9 cellular contexts compared by ENCODE assay signal in genomic region chr21:15004721-15005370, GRCh38. TPM values are rescaled to one million over a fixed set of nuclear protein-coding genes. Genes with fewer than 3 reads are reported as not detected.
A peak's percentile ranks its signal among the peaks of the same experiment; 100 is the strongest.
DNase-seq lines count a peak whose midpoint lies in the region; ATAC-seq lines count a peak whose summit lies in the region.
"Had no signal": no experiment of that assay in that cellular context is flagged by ENCODE, and none has a peak within 500 bp of the region (broad histone marks: within the 10 kb centered on the region; RNA-seq: fewer than 3 reads in every experiment).

No MANE protein-coding gene starts in this region.

- H3K4me1 ChIP-seq in right cardiac atrium (ENCODE audit: control insufficient read depth, insufficient read depth, low read length) (peaks cover 9% of the 10 kb centered on the region), mesodermal cell (ENCODE audit: control insufficient read depth, insufficient read depth, low read length, poor library complexity, severe bottlenecking) (peaks cover 13% of the 10 kb centered on the region)

- H3K4me1 Mint-ChIP-seq in activated naive CD8-positive, alpha-beta T cell treated with anti-CD3 and anti-CD28 coated beads, Interleukin-2, amount 10 ng/mL, durations not matched to agents 7 days and 5 days, result peaks cover 34% of the 10 kb centered on the region

- DNase-seq in right cardiac atrium, result no peak
- no peak for DNase-seq in left cardiac atrium
- no peak for DNase-seq in activated naive CD8-positive, alpha-beta T cell treated with anti-CD3 and anti-CD28 coated beads, Interleukin-2, amount 10 ng/mL, durations not matched to agents 7 days and 5 days
- DNase-seq in stimulated activated CD4-positive, alpha-beta T cell treated with anti-CD3 and anti-CD28 coated beads, Interleukin-4, amount 100 ng/mL, for 4 hours, result no peak
- no peak for DNase-seq in DMS114 treated with DMSO at 0.1 percent for 48 hours (lab: John Stamatoyannopoulos, UW; ENCODE audit: unreplicated experiment)
- no peak for DNase-seq in NCI-H526 treated with DMSO at 0.1 percent for 48 hours (lab: John Stamatoyannopoulos, UW)

- peak overlapping the region; percentile 60 for H3K4me3 Mint-ChIP-seq in activated naive CD8-positive, alpha-beta T cell treated with anti-CD3 and anti-CD28 coated beads, Interleukin-2, amount 10 ng/mL, durations not matched to agents 7 days and 5 days

- no peaks in the 10 kb centered on the region for H3K27me3 Mint-ChIP-seq in activated naive CD8-positive, alpha-beta T cell treated with anti-CD3 and anti-CD28 coated beads, Interleukin-2, amount 10 ng/mL, durations not matched to agents 7 days and 5 days

- H3K9me3 ChIP-seq in right cardiac atrium (ENCODE audit: control insufficient read depth, low read length), result no peaks in the 10 kb centered on the region
- no peaks in the 10 kb centered on the region for H3K9me3 ChIP-seq in mesodermal cell (ENCODE audit: control insufficient read depth, low read length)

- peaks cover 14% of the 10 kb centered on the region for H3K36me3 Mint-ChIP-seq in activated naive CD8-positive, alpha-beta T cell treated with anti-CD3 and anti-CD28 coated beads, Interleukin-2, amount 10 ng/mL, durations not matched to agents 7 days and 5 days

- intact Hi-C loops in right cardiac atrium (cut with DNase I), result no loop called here
- intact Hi-C loops in left cardiac atrium (cut with DNase I), result no loop called here

- peaks cover 9% of the 10 kb centered on the region for H3K36me3 ChIP-seq in mesodermal cell (ENCODE audit: control insufficient read depth, insufficient read depth, low read length)

- POLR2A ChIA-PET in activated naive CD8-positive, alpha-beta T cell treated with anti-CD3 and anti-CD28 coated beads, Interleukin-2, amount 10 ng/mL, durations not matched to agents 7 days and 5 days (lab: Charles Lee), result interaction anchor here (0.6 to 1.6 kb wide), 2 partner anchors 60 to 61 kb away, joined by 5 to 8 read pairs; partner anchors contain the start of gene NRIP1

- H3K27ac Mint-ChIP-seq in activated naive CD8-positive, alpha-beta T cell treated with anti-CD3 and anti-CD28 coated beads, Interleukin-2, amount 10 ng/mL, durations not matched to agents 7 days and 5 days, result peak overlapping the region; percentile 88

- WGBS in right cardiac atrium, result 49% methylated on average over 2 of the region's 2 CpGs
- no CpG with 5 or more reads among the region's 2 CpGs for whole genome bisulfite sequencing in mesodermal cell (ENCODE audit: insufficient coverage in 2 of 2), 2 experiments

- no peaks in the 10 kb centered on the region for H3K9me3 Mint-ChIP-seq in activated naive CD8-positive, alpha-beta T cell treated with anti-CD3 and anti-CD28 coated beads, Interleukin-2, amount 10 ng/mL, durations not matched to agents 7 days and 5 days

- H3K27me3 ChIP-seq in right cardiac atrium (ENCODE audit: control insufficient read depth, insufficient read depth), result no peaks in the 10 kb centered on the region

- no peak overlapping the region for H3K27ac ChIP-seq in right cardiac atrium (ENCODE audit: low read length)
- H3K27ac ChIP-seq in mesodermal cell (ENCODE audit: low read depth, low read length, severe bottlenecking), result peak overlapping the region; percentile 19

- ATAC-seq in right cardiac atrium (no peak), left cardiac atrium (no peak), HG02642 (IDR thresholded peaks at IDR 0.05; ENCODE audit: poor library complexity, unreplicated experiment) (no peak)
- ATAC-seq in activated naive CD8-positive, alpha-beta T cell treated with anti-CD3 and anti-CD28 coated beads, Interleukin-2, amount 10 ng/mL, durations not matched to agents 7 days and 5 days (ENCODE audit: low read depth), result peak; percentile 29
- ATAC-seq: HCT116 had no signal

- H3K4me3 ChIP-seq in right cardiac atrium (ENCODE audit: low read length), result peak overlapping the region; percentile 34
- no peak overlapping the region for H3K4me3 ChIP-seq in mesodermal cell (ENCODE audit: extremely low read depth, insufficient read depth, low read length, poor library complexity, severe bottlenecking)

RNA-seq across cellular contexts. Expression of gene NRIP1, which starts 60.0 kb away (rescaled TPM):
- 10 to 100 TPM; 19.7 to 33.4 (median 21.9) TPM for total RNA-seq in right cardiac atrium
- polyA plus RNA-seq in right cardiac atrium, result 4.1 TPM
- total RNA-seq in left cardiac atrium, result 10 to 100 TPM; 30.1 to 36.4 TPM
- 10 to 100 TPM; 22.7 to 27.3 TPM for total RNA-seq in activated naive CD8-positive, alpha-beta T cell treated with anti-CD3 and anti-CD28 coated beads, Interleukin-2, amount 10 ng/mL, durations not matched to agents 7 days and 5 days
- 25.0 TPM for polyA plus RNA-seq in mesodermal cell (2013, experiment 1 of 2)
- 26.0 TPM for polyA plus RNA-seq in mesodermal cell (2013, experiment 2 of 2)
